ENCODE assay signal across 12 cellular contexts in the genomic region with DNA sequence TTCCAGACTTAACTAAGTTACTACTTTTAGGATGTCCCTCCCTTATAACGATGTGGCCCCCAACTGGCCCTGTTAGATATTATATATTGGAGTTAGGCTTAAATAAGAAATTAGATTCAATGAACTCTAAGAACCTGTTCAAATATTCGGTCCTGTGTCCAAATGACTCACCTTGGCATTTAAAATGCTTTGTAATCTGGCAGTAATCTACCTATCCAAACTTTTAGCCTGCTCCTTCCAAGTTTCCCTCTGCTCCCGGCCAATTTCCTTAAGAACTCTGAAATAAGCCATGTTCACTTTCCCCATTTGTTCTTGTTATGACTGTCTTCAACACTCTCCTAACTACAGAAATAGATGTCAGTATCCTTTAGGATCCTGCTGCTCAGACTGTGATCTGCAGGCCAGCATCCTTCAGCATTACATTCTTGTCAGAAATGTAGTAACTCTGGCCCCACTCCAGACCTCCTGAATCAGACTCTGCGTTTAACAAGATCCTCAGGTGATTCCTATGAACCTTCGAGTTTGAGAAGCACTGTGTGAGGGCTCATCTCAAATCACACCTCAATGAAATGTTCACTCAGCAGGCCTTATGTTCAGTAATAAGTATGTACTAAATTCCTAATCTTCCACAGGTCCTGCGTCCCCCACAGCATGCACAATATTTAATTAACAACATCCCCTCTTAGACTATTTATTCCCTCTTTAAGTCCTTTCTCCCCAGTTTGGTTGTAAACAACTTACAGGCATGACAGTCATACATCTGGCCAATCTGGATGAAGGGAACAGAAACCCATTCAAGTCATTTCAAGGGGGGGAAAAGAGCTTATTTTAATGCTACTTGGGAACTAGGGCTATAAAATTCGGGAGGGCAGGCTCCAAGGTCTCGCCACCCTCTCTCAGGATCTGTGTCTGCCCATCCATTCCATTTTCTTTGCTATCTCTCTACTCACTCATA. TPM values are rescaled to one million over a fixed set of nuclear protein-coding genes. Genes with fewer than 3 reads are reported as not detected.
DNase-seq lines count a peak whose midpoint lies in the region; ATAC-seq and TF ChIP-seq lines count a peak whose summit lies in the region.
"Had no signal": no experiment of that assay in that cellular context is flagged by ENCODE, and none has a peak within 500 bp of the region (broad histone marks: within the 10 kb centered on the region; RNA-seq: fewer than 3 reads in every experiment).

No MANE protein-coding gene starts in this region.

- intact Hi-C loops in PC-3 (cut with micrococcal nuclease): loop anchor here (10.0 kb wide), 1 partner anchor 1659 kb away; no protein-coding TSS in a partner anchor

- POLR2A ChIA-PET in PC-3 (lab: Charles Lee; ENCODE audit: unreplicated experiment): no interaction called here

- H3K4me3 ChIP-seq in PC-3 (ENCODE audit: low read length): peak overlapping the region; percentile 44
- peak overlapping the region; percentile 6 for H3K4me3 ChIP-seq in epithelial cell of proximal tubule (ENCODE audit: low read depth, low read length)
- H3K4me3 ChIP-seq: SJSA1 had no signal

- peaks cover 20% of the 10 kb centered on the region for H3F3A ChIP-seq in PC-3 (ENCODE audit: low read length, unreplicated experiment)

- H3K4me3 Mint-ChIP-seq in T-helper 1 cell treated with Interleukin-12 subunit alpha and Interleukin-12 subunit beta and Interleukin-4 antibody, amounts not matched to agents 30 μg/mL and 1 μg/mL, for 36 hours: peak overlapping the region; percentile 95
- H3K4me3 Mint-ChIP-seq in stimulated activated effector memory CD8-positive, alpha-beta T cell treated with anti-CD3 and anti-CD28 coated beads, Interleukin-12 subunit alpha, Interleukin-12 subunit beta, amount 100 ng/mL, for 72 hours: peak overlapping the region; percentile 94

- peak overlapping the region; percentile 8 for H3K27ac Mint-ChIP-seq in T-helper 1 cell treated with Interleukin-12 subunit alpha and Interleukin-12 subunit beta and Interleukin-4 antibody, amounts not matched to agents 30 μg/mL and 1 μg/mL, for 36 hours
- peak overlapping the region; percentile 92 for H3K27ac Mint-ChIP-seq in stimulated activated effector memory CD8-positive, alpha-beta T cell treated with anti-CD3 and anti-CD28 coated beads, Interleukin-12 subunit alpha, Interleukin-12 subunit beta, amount 100 ng/mL, for 72 hours

- H3K27ac ChIP-seq in PC-3 (ENCODE audit: low read length): peak overlapping the region; percentile 81
- H3K27ac ChIP-seq: SJSA1 had no signal

- H3K27me3 Mint-ChIP-seq in T-helper 1 cell treated with Interleukin-12 subunit alpha and Interleukin-12 subunit beta and Interleukin-4 antibody, amounts not matched to agents 30 μg/mL and 1 μg/mL, for 36 hours (ENCODE audit: low read depth): no peaks in the 10 kb centered on the region

- H3K4me1 Mint-ChIP-seq in T-helper 1 cell treated with Interleukin-12 subunit alpha and Interleukin-12 subunit beta and Interleukin-4 antibody, amounts not matched to agents 30 μg/mL and 1 μg/mL, for 36 hours (ENCODE audit: low read depth): peaks cover 39% of the 10 kb centered on the region
- H3K4me1 Mint-ChIP-seq in stimulated activated effector memory CD8-positive, alpha-beta T cell treated with anti-CD3 and anti-CD28 coated beads, Interleukin-12 subunit alpha, Interleukin-12 subunit beta, amount 100 ng/mL, for 72 hours: peaks cover 58% of the 10 kb centered on the region

- no peaks in the 10 kb centered on the region for H3K36me3 ChIP-seq in PC-3 (ENCODE audit: low read depth, low read length)
- H3K36me3 ChIP-seq: SJSA1 had no signal

- H3K4me1 ChIP-seq in PC-3 (ENCODE audit: insufficient read depth, low read length): peaks cover 39% of the 10 kb centered on the region

- no peaks in the 10 kb centered on the region for H3K9me2 ChIP-seq in PC-3 (replicated peaks; ENCODE audit: low read length)

- H3K4me2 ChIP-seq in PC-3 (ENCODE audit: low read length): peak overlapping the region; percentile 78

- peaks cover 15% of the 10 kb centered on the region for H3K9me3 Mint-ChIP-seq in T-helper 1 cell treated with Interleukin-12 subunit alpha and Interleukin-12 subunit beta and Interleukin-4 antibody, amounts not matched to agents 30 μg/mL and 1 μg/mL, for 36 hours
- H3K9me3 Mint-ChIP-seq in stimulated activated effector memory CD8-positive, alpha-beta T cell treated with anti-CD3 and anti-CD28 coated beads, Interleukin-12 subunit alpha, Interleukin-12 subunit beta, amount 100 ng/mL, for 72 hours: peaks cover 14% of the 10 kb centered on the region

- ATAC-seq in PC-3 (peak; percentile 5), HG02610 (IDR thresholded peaks at IDR 0.05; ENCODE audit: unreplicated experiment) (no peak)
- ATAC-seq in stimulated activated effector memory CD8-positive, alpha-beta T cell treated with anti-CD3 and anti-CD28 coated beads, Interleukin-12 subunit alpha, Interleukin-12 subunit beta, amount 100 ng/mL, for 72 hours: no peak

- no TSS peak for BruUV-seq in PC-3 (replicated peaks; lab: Mats Ljungman, UMichigan)

- 0 out of 2 replicates have a peak, but pooled peaks cover 7% of the 10 kb centered on the region for H4K20me1 ChIP-seq in PC-3 (ENCODE audit: low read length)

- H3K27me3 ChIP-seq in PC-3 (ENCODE audit: low read length): no peaks in the 10 kb centered on the region
- H3K27me3 ChIP-seq: SJSA1 had no signal

- H3K79me2 ChIP-seq in PC-3 (ENCODE audit: low read length): peaks cover 8% of the 10 kb centered on the region; the same call in 1 of the 2 replicates

- H3K36me3 Mint-ChIP-seq in T-helper 1 cell treated with Interleukin-12 subunit alpha and Interleukin-12 subunit beta and Interleukin-4 antibody, amounts not matched to agents 30 μg/mL and 1 μg/mL, for 36 hours (ENCODE audit: low read depth): peaks cover 25% of the 10 kb centered on the region
- H3K36me3 Mint-ChIP-seq in stimulated activated effector memory CD8-positive, alpha-beta T cell treated with anti-CD3 and anti-CD28 coated beads, Interleukin-12 subunit alpha, Interleukin-12 subunit beta, amount 100 ng/mL, for 72 hours: peaks cover 46% of the 10 kb centered on the region

- H2AFZ ChIP-seq in PC-3 (ENCODE audit: low read length): no peak overlapping the region

- CTCF ChIA-PET in PC-3 (lab: Charles Lee): interaction anchor here (0.5 kb wide), 1 partner anchor 1437 kb away, joined by 4 read pairs; no protein-coding TSS in a partner anchor

- TF ChIP-seq CTCF in PC-3 (conservative IDR thresholded peaks at IDR 0.05; ENCODE audit: low read depth, low read length) (no peak), epithelial cell of proximal tubule (conservative IDR thresholded peaks at IDR 0.05; ENCODE audit: low read depth, low read length) (no peak)

- H3K9ac ChIP-seq in PC-3 (ENCODE audit: low read length): peak overlapping the region; percentile 30

- no peak for DNase-seq in T-helper 1 cell
- peak; percentile 73 for DNase-seq in PC-3
- no peak for DNase-seq in epithelial cell of proximal tubule (ENCODE audit: low read depth)
- DNase-seq in stimulated activated effector memory CD8-positive, alpha-beta T cell treated with anti-CD3 and anti-CD28 coated beads, Interleukin-12 subunit alpha, Interleukin-12 subunit beta, amount 100 ng/mL, for 72 hours (ENCODE audit: low spot score in 2 of 2): no peak
- no peak for DNase-seq in foreskin melanocyte
- DNase-seq in Ammon's horn (ENCODE audit: low spot score): no peak
- DNase-seq: kidney, NCI-H146 had no signal

- no peaks in the 10 kb centered on the region for H3K9me3 ChIP-seq in PC-3 (ENCODE audit: low read length)
- H3K9me3 ChIP-seq: SJSA1 had no signal

RNA-seq across cellular contexts. Expression of a gene that starts 3.0 kb away (rescaled TPM):
- 3.9 and 5.3 TPM in 2 replicates for total RNA-seq in PC-3 (2014; rRNA removed)
- total RNA-seq in epithelial cell of proximal tubule: 2.9 and 4.3 TPM in 2 replicates
- total RNA-seq: A172 had no signal
